Comparison of ENCODE assay signal across 8 cellular contexts in genomic region chr20:8019178-8019997, GRCh38. TPM values are rescaled to one million over a fixed set of nuclear protein-coding genes. Genes with fewer than 3 reads are reported as not detected.
DNase-seq lines count a peak whose midpoint lies in the region; ATAC-seq and TF ChIP-seq lines count a peak whose summit lies in the region.

TMX4 (minus strand) TSS chr20:8019761; CDS start chr20:8019613, 148 bp downstream.

- CTCF ChIA-PET in OCI-LY7 (lab: Charles Lee; ENCODE audit: unreplicated experiment) = no interaction called here

- H4K20me1 ChIP-seq in OCI-LY7 (ENCODE audit: insufficient read depth, low read length) = peaks cover 4% of the 10 kb centered on the region

- H2AFZ ChIP-seq in OCI-LY7 (ENCODE audit: low read length) = peak within 1 kb of the TSS; percentile 90

- H3K27ac ChIP-seq in OCI-LY7 (ENCODE audit: low read depth, low read length, poor library complexity, severe bottlenecking) = peak within 1 kb of the TSS; percentile 88

- TF ChIP-seq CTCF in OCI-LY7 (conservative IDR thresholded peaks at IDR 0.05; ENCODE audit: low read length) = no peak; the same call in 1 of the 2 replicates
- TF ChIP-seq CTCF in epithelial cell of esophagus (IDR thresholded peaks at IDR 0.05; ENCODE audit: insufficient read depth, low read depth, low read length, missing control alignments) = peak; percentile 38

- H3K4me2 ChIP-seq in OCI-LY7 (ENCODE audit: low read length) = peak within 1 kb of the TSS; percentile 92

- peaks cover 10% of the 10 kb centered on the region; the same call in 1 of the 2 replicates for H3K36me3 ChIP-seq in OCI-LY7 (ENCODE audit: insufficient read depth, low read length)

- intact Hi-C loops in OCI-LY7 (cut with micrococcal nuclease; ENCODE audit: unreplicated experiment) = loop anchor here (5.0 kb wide), 1 partner anchor 257 kb away; no protein-coding TSS in a partner anchor

- H3K4me3 ChIP-seq in OCI-LY7 (ENCODE audit: low read depth, low read length, poor library complexity, severe bottlenecking) = peak within 1 kb of the TSS; percentile 92
- H3K4me3 ChIP-seq in epithelial cell of esophagus (ENCODE audit: low read length) = peak within 1 kb of the TSS; percentile 65

- POLR2A ChIA-PET in OCI-LY7 (lab: Charles Lee) = interaction anchor here (0.8 to 1.6 kb wide), 4 partner anchors 31 to 988 kb away, joined by 3 to 4 read pairs (median 4); no protein-coding TSS in a partner anchor

- ATAC-seq in GM21515 (IDR thresholded peaks at IDR 0.05; ENCODE audit: unreplicated experiment) = peak; percentile 89

- no TSS peak for BruUV-seq in OCI-LY7 (replicated peaks; lab: Mats Ljungman, UMichigan)

- DNase-seq in DMS 273 treated with DMSO at 0.1 percent for 48 hours (lab: John Stamatoyannopoulos, UW) (peak; percentile 88), HuH-7 (ENCODE audit: low spot score) (peak; percentile 99), OCI-LY7 (ENCODE audit: low spot score) (peak; percentile 96), activated T-cell treated with anti-CD3 and anti-CD28 coated beads for 4 hours (peak; percentile 84), epithelial cell of esophagus (ENCODE audit: low read depth) (peak; percentile 98), mucosa of gallbladder (ENCODE audit: low spot score) (peak; percentile 98)
- peak; percentile 72 to 86 for DNase-seq in stimulated activated CD8-positive, alpha-beta memory T cell treated with anti-CD3 and anti-CD28 coated beads, Interleukin-4, amount 100 ng/mL, for 4 hours (ENCODE audit: low read depth in 2 of 2, low spot score in 1 of 2)

- no peaks in the 10 kb centered on the region for H3K9me3 ChIP-seq in OCI-LY7 (ENCODE audit: low read length)

- H3K9me2 ChIP-seq in OCI-LY7 (ENCODE audit: insufficient read depth, low read length) = no peaks in the 10 kb centered on the region

- peaks cover 41% of the 10 kb centered on the region; the same call in 1 of the 2 replicates for H3K79me2 ChIP-seq in OCI-LY7 (ENCODE audit: insufficient read depth, low read depth, low read length)

- H3K4me1 ChIP-seq in OCI-LY7 (ENCODE audit: insufficient read depth, low read length, poor library complexity, severe bottlenecking) = peaks cover 30% of the 10 kb centered on the region

RNA-seq across cellular contexts. Expression of gene TMX4, which starts in this region (rescaled TPM):
- 22.4 and 24.9 TPM in 2 replicates for total RNA-seq in OCI-LY7 (2014; rRNA removed; shearing (Covaris generic))
- total RNA-seq in OCI-LY7 (2022) = 71.3 and 80.3 TPM in 2 replicates
- 70.2 TPM for total RNA-seq in mucosa of gallbladder

Comparison
In these comparisons a context has a peak if more than half of its experiments do, and no peak if none do; other contexts are left out.
1. Peak in every context shown above with its lines: DNase-seq, ATAC-seq, H3K4me3 ChIP-seq and H3K27ac ChIP-seq.